In the genomic region with DNA sequence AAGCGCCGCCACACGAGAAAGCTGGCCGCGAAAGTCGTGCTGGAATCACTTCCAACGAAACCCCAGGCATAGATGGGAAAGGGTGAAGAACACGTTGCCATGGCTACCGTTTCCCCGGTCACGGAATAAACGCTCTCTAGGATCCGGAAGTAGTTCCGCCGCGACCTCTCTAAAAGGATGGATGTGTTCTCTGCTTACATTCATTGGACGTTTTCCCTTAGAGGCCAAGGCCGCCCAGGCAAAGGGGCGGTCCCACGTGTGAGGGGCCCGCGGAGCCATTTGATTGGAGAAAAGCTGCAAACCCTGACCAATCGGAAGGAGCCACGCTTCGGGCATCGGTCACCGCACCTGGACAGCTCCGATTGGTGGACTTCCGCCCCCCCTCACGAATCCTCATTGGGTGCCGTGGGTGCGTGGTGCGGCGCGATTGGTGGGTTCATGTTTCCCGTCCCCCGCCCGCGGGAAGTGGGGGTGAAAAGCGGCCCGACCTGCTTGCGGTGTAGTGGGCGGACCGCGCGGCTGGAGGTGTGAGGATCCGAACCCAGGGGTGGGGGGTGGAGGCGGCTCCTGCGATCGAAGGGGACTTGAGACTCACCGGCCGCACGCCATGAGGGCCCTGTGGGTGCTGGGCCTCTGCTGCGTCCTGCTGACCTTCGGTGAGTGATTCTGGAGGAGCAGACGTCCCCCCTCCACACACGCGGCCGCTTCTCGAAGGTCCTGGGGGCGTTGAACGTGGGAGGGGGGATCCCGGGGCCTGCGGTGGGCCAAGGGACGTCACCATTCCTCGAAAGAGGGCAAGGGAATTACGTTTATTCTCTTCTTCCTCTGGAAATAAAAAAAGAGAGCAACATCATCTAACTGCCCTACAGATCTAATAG, we compare ENCODE assay signal across 1 cellular context.
TF ChIP-seq lines count a peak whose summit lies in the region.

A gene (plus strand): TSS at position 502 of the 878 bp plus-strand sequence. CDS start 106 bp downstream, at position 608.

TF ChIP-seq in GM12878, 131 proteins besides CTCF, POLR2A, EP300 and RAD21 (continued from another document):
- TF ChIP-seq NR2C1 (IDR thresholded peaks at IDR 0.05) (peak; percentile 97), EGR1 (IDR thresholded peaks at IDR 0.05; ENCODE audit: borderline replicate concordance in 1 of 2, low read depth in 2 of 2, low read length in 2 of 2) (peak in 1 of 2 experiments; percentile 87; a peak in 1 of 3 replicates), POU2F2 (IDR thresholded peaks at IDR 0.05; ENCODE audit: borderline replicate concordance, low read depth, low read length) (peak; percentile 95), CBX5 (IDR thresholded peaks at IDR 0.05; ENCODE audit: low read depth) (no peak), RB1 (IDR thresholded peaks at IDR 0.05; ENCODE audit: borderline replicate concordance) (peak; percentile 75; the same call in 1 of the 2 replicates), NFIC (IDR thresholded peaks at IDR 0.05; ENCODE audit: low read depth, low read length) (no peak; the same call in 1 of the 2 replicates), BMI1 (IDR thresholded peaks at IDR 0.05; ENCODE audit: borderline replicate concordance) (peak; percentile 99), ATF7 (IDR thresholded peaks at IDR 0.05; ENCODE audit: low read depth) (peak; percentile 52; the same call in 1 of the 2 replicates), SREBF1 (IDR thresholded peaks at IDR 0.05; ENCODE audit: low read length) (peak; percentile 75; the same call in 1 of the 2 replicates), SPI1 (IDR thresholded peaks at IDR 0.05; ENCODE audit: borderline replicate concordance, insufficient read depth, low read depth, low read length) (no peak), EZH2 (IDR thresholded peaks at IDR 0.05; ENCODE audit: borderline replicate concordance, control insufficient read depth, low read depth, low read length) (no peak), ZNF622 (IDR thresholded peaks at IDR 0.05) (no peak), GATAD2B (conservative IDR thresholded peaks at IDR 0.05; ENCODE audit: low read depth) (peak; percentile 65; the same call in 1 of the 2 replicates), TCF3 (IDR thresholded peaks at IDR 0.05; ENCODE audit: borderline replicate concordance, insufficient read depth, low read depth, low read length) (peak; percentile 92)
- TF ChIP-seq, protein P1, sequence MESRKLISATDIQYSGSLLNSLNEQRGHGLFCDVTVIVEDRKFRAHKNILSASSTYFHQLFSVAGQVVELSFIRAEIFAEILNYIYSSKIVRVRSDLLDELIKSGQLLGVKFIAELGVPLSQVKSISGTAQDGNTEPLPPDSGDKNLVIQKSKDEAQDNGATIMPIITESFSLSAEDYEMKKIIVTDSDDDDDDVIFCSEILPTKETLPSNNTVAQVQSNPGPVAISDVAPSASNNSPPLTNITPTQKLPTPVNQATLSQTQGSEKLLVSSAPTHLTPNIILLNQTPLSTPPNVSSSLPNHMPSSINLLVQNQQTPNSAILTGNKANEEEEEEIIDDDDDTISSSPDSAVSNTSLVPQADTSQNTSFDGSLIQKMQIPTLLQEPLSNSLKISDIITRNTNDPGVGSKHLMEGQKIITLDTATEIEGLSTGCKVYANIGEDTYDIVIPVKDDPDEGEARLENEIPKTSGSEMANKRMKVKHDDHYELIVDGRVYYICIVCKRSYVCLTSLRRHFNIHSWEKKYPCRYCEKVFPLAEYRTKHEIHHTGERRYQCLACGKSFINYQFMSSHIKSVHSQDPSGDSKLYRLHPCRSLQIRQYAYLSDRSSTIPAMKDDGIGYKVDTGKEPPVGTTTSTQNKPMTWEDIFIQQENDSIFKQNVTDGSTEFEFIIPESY (IDR thresholded peaks at IDR 0.05) = no peak
- TF ChIP-seq, protein P2, sequence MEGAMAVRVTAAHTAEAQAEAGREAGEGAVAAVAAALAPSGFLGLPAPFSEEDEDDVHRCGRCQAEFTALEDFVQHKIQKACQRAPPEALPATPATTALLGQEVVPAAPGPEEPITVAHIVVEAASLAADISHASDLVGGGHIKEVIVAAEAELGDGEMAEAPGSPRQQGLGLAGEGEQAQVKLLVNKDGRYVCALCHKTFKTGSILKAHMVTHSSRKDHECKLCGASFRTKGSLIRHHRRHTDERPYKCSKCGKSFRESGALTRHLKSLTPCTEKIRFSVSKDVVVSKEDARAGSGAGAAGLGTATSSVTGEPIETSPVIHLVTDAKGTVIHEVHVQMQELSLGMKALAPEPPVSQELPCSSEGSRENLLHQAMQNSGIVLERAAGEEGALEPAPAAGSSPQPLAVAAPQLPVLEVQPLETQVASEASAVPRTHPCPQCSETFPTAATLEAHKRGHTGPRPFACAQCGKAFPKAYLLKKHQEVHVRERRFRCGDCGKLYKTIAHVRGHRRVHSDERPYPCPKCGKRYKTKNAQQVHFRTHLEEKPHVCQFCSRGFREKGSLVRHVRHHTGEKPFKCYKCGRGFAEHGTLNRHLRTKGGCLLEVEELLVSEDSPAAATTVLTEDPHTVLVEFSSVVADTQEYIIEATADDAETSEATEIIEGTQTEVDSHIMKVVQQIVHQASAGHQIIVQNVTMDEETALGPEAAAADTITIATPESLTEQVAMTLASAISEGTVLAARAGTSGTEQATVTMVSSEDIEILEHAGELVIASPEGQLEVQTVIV (IDR thresholded peaks at IDR 0.05; ENCODE audit: borderline replicate concordance, partially characterized antibody) = no peak
- TF ChIP-seq, protein P3, sequence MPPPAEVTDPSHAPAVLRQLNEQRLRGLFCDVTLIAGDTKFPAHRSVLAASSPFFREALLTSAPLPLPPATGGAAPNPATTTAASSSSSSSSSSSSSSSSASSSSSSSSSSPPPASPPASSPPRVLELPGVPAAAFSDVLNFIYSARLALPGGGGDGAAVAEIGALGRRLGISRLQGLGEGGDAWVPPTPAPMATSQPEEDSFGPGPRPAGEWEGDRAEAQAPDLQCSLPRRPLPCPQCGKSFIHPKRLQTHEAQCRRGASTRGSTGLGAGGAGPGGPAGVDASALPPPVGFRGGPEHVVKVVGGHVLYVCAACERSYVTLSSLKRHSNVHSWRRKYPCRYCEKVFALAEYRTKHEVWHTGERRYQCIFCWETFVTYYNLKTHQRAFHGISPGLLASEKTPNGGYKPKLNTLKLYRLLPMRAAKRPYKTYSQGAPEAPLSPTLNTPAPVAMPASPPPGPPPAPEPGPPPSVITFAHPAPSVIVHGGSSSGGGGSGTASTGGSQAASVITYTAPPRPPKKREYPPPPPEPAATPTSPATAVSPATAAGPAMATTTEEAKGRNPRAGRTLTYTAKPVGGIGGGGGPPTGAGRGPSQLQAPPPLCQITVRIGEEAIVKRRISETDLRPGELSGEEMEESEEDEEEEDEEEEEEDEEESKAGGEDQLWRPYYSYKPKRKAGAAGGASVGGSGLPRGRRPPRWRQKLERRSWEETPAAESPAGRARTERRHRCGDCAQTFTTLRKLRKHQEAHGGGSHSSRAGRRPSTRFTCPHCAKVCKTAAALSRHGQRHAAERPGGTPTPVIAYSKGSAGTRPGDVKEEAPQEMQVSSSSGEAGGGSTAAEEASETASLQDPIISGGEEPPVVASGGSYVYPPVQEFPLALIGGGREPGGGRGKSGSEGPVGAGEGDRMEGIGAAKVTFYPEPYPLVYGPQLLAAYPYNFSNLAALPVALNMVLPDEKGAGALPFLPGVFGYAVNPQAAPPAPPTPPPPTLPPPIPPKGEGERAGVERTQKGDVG (CRISPR knock-in tag; IDR thresholded peaks at IDR 0.05) = no peak
